ENCODE assay signal across 5 cellular contexts in the genomic region with DNA sequence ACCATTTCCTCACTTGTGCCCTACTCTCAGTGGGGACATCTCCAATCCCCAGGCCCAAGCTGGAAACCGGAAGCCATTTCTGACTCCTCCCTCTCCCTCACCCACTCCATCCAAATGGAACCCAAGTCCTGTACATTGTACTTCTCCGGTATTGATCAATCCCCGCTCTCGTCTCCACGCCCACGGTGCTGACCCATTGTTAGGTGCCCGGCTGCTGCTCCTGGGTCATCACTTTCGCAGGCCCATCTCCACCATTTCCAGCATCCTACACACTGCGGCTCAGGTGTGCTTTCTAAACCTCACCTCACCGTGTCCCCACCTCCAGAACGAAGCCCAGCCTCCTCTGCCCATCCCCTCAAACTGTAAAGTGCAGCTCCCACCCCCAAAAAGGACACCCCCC. TPM values are rescaled to one million over a fixed set of nuclear protein-coding genes. Genes with fewer than 3 reads are reported as not detected.
"Had no signal": no experiment of that assay in that cellular context is flagged by ENCODE, and none has a peak within 500 bp of the region (broad histone marks: within the 10 kb centered on the region; RNA-seq: fewer than 3 reads in every experiment).

No MANE protein-coding gene starts in this region.

RNA-seq across cellular contexts. Expression of a gene that starts 19.0 kb away (rescaled TPM):
- total RNA-seq: activated CD4-positive, alpha-beta T cell treated with anti-CD3 and anti-CD28 coated beads for 36 hours; activated CD8-positive, alpha-beta memory T cell treated with anti-CD3 and anti-CD28 coated beads, Interleukin-2, amount 10 ng/mL, durations not matched to agents 7 days and 5 days; activated CD8-positive, alpha-beta T cell treated with anti-CD3 and anti-CD28 coated beads, Interleukin-2, amount 10 ng/mL, durations not matched to agents 7 days and 5 days; activated naive CD8-positive, alpha-beta T cell treated with anti-CD3 and anti-CD28 coated beads, Interleukin-2, amount 10 ng/mL, durations not matched to agents 7 days and 5 days; bronchial epithelial cell had no signal
